In the genomic region with DNA sequence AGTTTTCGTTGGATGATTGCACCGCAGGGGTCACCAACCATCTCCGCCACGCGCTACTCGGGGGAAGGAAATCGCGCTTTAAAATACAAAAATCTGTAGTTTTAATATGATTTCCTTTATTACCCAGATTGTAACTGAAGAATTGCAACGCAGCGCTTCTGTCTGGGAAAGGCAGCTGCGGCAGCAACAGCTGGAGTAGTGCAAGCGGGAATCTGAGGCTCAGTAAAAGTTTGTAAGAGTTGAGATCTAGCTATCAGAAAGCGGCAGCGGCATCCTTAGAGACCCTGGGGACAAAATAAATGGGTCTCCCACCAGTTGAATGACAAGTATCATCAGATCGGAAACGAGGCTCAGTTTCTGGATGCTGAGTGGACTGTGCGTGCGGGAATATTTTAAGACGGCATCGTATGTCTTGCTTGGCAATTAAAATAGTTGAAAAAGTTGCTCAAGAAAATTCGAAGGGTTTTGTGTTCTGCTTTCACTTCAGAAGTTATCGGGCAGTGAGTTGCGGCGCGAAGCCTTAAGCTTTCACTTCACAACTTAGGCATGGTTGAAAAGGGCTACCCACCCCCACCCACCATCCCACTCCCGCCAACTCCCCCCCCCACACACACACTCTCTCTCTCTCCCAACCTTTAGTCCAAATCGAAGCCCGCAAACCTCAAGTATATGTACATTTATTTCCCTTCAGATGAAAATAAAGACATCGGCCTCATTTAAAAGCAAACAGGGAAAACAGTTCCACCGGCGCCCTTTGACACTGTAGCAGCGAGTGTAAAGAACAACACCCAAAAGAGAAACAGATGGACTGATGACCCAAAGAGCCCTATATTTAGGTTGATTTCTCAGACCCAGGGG, we compare ENCODE assay signal across 8 cellular contexts. TPM values are rescaled to one million over a fixed set of nuclear protein-coding genes. Genes with fewer than 3 reads are reported as not detected.
A peak's percentile ranks its signal among the peaks of the same experiment; 100 is the strongest.
DNase-seq lines count a peak whose midpoint lies in the region; ATAC-seq and TF ChIP-seq lines count a peak whose summit lies in the region.

No MANE protein-coding gene starts in this region.

- H3K27me3 Mint-ChIP-seq in CD8-positive, alpha-beta memory T cell = peaks cover 77 to 85% of the 10 kb centered on the region in 2 donors
- peaks cover 33% of the 10 kb centered on the region for H3K27me3 Mint-ChIP-seq in endothelial cell (ENCODE audit: unreplicated experiment)
- peaks cover 52 to 78% of the 10 kb centered on the region in 2 donors for H3K27me3 Mint-ChIP-seq in natural killer cell treated with Interleukin-12 subunit alpha and Interleukin-12 subunit beta and Interleukin-15 and Interleukin-18, amount 100 ng/mL, for 72 hours

- peak in 1 of 5 donors; percentile 7 for DNase-seq in CD8-positive, alpha-beta memory T cell
- DNase-seq in endothelial cell (ENCODE audit: low spot score) (peak; percentile 5), globus pallidus (ENCODE audit: low spot score) (no peak), NCI-H510A (lab: John Stamatoyannopoulos, UW) (no peak), GM13976 (ENCODE audit: low spot score) (no peak)
- no peak for DNase-seq in natural killer cell treated with Interleukin-12 subunit alpha and Interleukin-12 subunit beta and Interleukin-15 and Interleukin-18, amount 100 ng/mL, for 72 hours (ENCODE audit: low spot score)
- DNase-seq in activated CD8-positive, alpha-beta memory T cell treated with anti-CD3 and anti-CD28 coated beads, Interleukin-2, amount 50 U/mL, for 4 hours = no peak

- H3K9me3 ChIP-seq in CD8-positive, alpha-beta memory T cell (ENCODE audit: low read length) = no peaks in the 10 kb centered on the region
- no peaks in the 10 kb centered on the region for H3K9me3 ChIP-seq in OCI-LY3 (ENCODE audit: insufficient read depth, low read length)

- no peaks in the 10 kb centered on the region for H3K36me3 ChIP-seq in CD8-positive, alpha-beta memory T cell (ENCODE audit: insufficient read depth, low read length)
- H3K36me3 ChIP-seq in OCI-LY3 (replicated peaks; ENCODE audit: low read depth, low read length) = no peaks in the 10 kb centered on the region

- peak overlapping the region in 4 of 8 donors; percentile 43 to 66 (median 54) for H3K27ac Mint-ChIP-seq in CD8-positive, alpha-beta memory T cell
- peak overlapping the region; percentile 86 for H3K27ac Mint-ChIP-seq in endothelial cell (ENCODE audit: unreplicated experiment)
- peak overlapping the region in 1 of 2 donors; percentile 61 for H3K27ac Mint-ChIP-seq in natural killer cell treated with Interleukin-12 subunit alpha and Interleukin-12 subunit beta and Interleukin-15 and Interleukin-18, amount 100 ng/mL, for 72 hours

- H3K4me1 ChIP-seq in CD8-positive, alpha-beta memory T cell (ENCODE audit: insufficient read depth, low read length) = peaks cover 39% of the 10 kb centered on the region
- peaks cover 15% of the 10 kb centered on the region for H3K4me1 ChIP-seq in OCI-LY3 (ENCODE audit: low read length)

- no peaks in the 10 kb centered on the region for H3K36me3 Mint-ChIP-seq in CD8-positive, alpha-beta memory T cell
- H3K36me3 Mint-ChIP-seq in endothelial cell (ENCODE audit: low read depth, unreplicated experiment) = peaks cover 32% of the 10 kb centered on the region
- peaks cover 4% of the 10 kb centered on the region for H3K36me3 Mint-ChIP-seq in natural killer cell treated with Interleukin-12 subunit alpha and Interleukin-12 subunit beta and Interleukin-15 and Interleukin-18, amount 100 ng/mL, for 72 hours

- POLR2A ChIA-PET in CD8-positive, alpha-beta memory T cell (lab: Charles Lee) = no interaction called here

- CTCF ChIA-PET in CD8-positive, alpha-beta memory T cell (lab: Charles Lee) = no interaction called here

- H3K4me3 Mint-ChIP-seq in CD8-positive, alpha-beta memory T cell = peak overlapping the region; percentile 83 to 89 (median 86)
- peak overlapping the region; percentile 97 for H3K4me3 Mint-ChIP-seq in endothelial cell (ENCODE audit: unreplicated experiment)
- H3K4me3 Mint-ChIP-seq in natural killer cell treated with Interleukin-12 subunit alpha and Interleukin-12 subunit beta and Interleukin-15 and Interleukin-18, amount 100 ng/mL, for 72 hours = peak overlapping the region; percentile 86

- H3K9ac ChIP-seq in OCI-LY3 (ENCODE audit: low read length) = peak overlapping the region; percentile 73

- no peaks in the 10 kb centered on the region for H3K79me2 ChIP-seq in OCI-LY3 (ENCODE audit: low read length)

- TF ChIP-seq CTCF in OCI-LY3 (IDR thresholded peaks at IDR 0.05; ENCODE audit: low read depth, low read length) (no peak), endothelial cell (IDR thresholded peaks at IDR 0.05; ENCODE audit: unreplicated experiment) (no peak), GM13976 (IDR thresholded peaks at IDR 0.05; ENCODE audit: borderline replicate concordance, control extremely low read depth, extremely low read depth, insufficient read depth, missing control alignments) (no peak)

- H3K27me3 ChIP-seq in CD8-positive, alpha-beta memory T cell (ENCODE audit: insufficient read depth, low read length, poor library complexity, severe bottlenecking) = peaks cover 71% of the 10 kb centered on the region
- H3K27me3 ChIP-seq in OCI-LY3 (ENCODE audit: low read depth, low read length) = peaks cover 35% of the 10 kb centered on the region

- H2AFZ ChIP-seq in OCI-LY3 (ENCODE audit: low read depth, low read length) = 0 out of 2 replicates have a peak overlapping the region, but pooled peaks have one; percentile 50

- peaks cover 39 to 55% (median 49%) of the 10 kb centered on the region in 3 donors for H3K4me1 Mint-ChIP-seq in CD8-positive, alpha-beta memory T cell
- peaks cover 63% of the 10 kb centered on the region for H3K4me1 Mint-ChIP-seq in endothelial cell (ENCODE audit: unreplicated experiment)
- peaks cover 28 to 38% of the 10 kb centered on the region in 2 donors for H3K4me1 Mint-ChIP-seq in natural killer cell treated with Interleukin-12 subunit alpha and Interleukin-12 subunit beta and Interleukin-15 and Interleukin-18, amount 100 ng/mL, for 72 hours (ENCODE audit: low read depth in 2 of 2)

- no peak for ATAC-seq in natural killer cell treated with Interleukin-12 subunit alpha and Interleukin-12 subunit beta and Interleukin-15 and Interleukin-18, amount 100 ng/mL, for 72 hours

- H3K27ac ChIP-seq in CD8-positive, alpha-beta memory T cell (ENCODE audit: low read depth, low read length) = no peak overlapping the region
- H3K27ac ChIP-seq in OCI-LY3 (ENCODE audit: low read length) = no peak overlapping the region

- peak overlapping the region; percentile 64 for H3K4me3 ChIP-seq in CD8-positive, alpha-beta memory T cell (ENCODE audit: low read length)
- peak overlapping the region; percentile 88 for H3K4me3 ChIP-seq in OCI-LY3 (ENCODE audit: low read length)

- in situ Hi-C loops in GM13976 (cut with MboI; ENCODE audit: low sequenced_read_pairs, unreplicated experiment) = loop anchor here (25.0 kb wide), 1 partner anchor 524 kb away; no protein-coding TSS in a partner anchor

- H4K20me1 ChIP-seq in OCI-LY3 (ENCODE audit: insufficient read depth, low read length) = no peaks in the 10 kb centered on the region

- H3K9me3 Mint-ChIP-seq in CD8-positive, alpha-beta memory T cell = peaks cover 0 to 19% (median 10%) of the 10 kb centered on the region in 5 donors
- H3K9me3 Mint-ChIP-seq in endothelial cell (ENCODE audit: unreplicated experiment) = no peaks in the 10 kb centered on the region
- H3K9me3 Mint-ChIP-seq in natural killer cell treated with Interleukin-12 subunit alpha and Interleukin-12 subunit beta and Interleukin-15 and Interleukin-18, amount 100 ng/mL, for 72 hours = no peaks in the 10 kb centered on the region

- H3K4me2 ChIP-seq in OCI-LY3 (ENCODE audit: low read length) = peak overlapping the region; percentile 82

RNA-seq across cellular contexts. Expression of gene MECOM, which starts 2.6 kb away (rescaled TPM):
- not detected for total RNA-seq in CD8-positive, alpha-beta memory T cell
- polyA plus RNA-seq in CD8-positive, alpha-beta memory T cell = not detected
- total RNA-seq in endothelial cell (ENCODE audit: unreplicated experiment) = 164 TPM
- total RNA-seq in natural killer cell treated with Interleukin-12 subunit alpha and Interleukin-12 subunit beta and Interleukin-15 and Interleukin-18, amount 100 ng/mL, for 72 hours = not detected

Comparison
In these comparisons a context has a peak if more than half of its experiments do, and no peak if none do; other contexts are left out.
1. RNA of gene MECOM, which starts 2.6 kb away (total RNA-seq): 164 TPM in endothelial cell (single experiment); not detected in CD8-positive, alpha-beta memory T cell and not detected in natural killer cell treated with Interleukin-12 subunit alpha and Interleukin-12 subunit beta and Interleukin-15 and Interleukin-18, amount 100 ng/mL, for 72 hours; every median in the first group is over 100 times any median in the second.
2. Peak in every context shown above with its lines, with median percentiles within 50 percentile points of each other: H3K4me3 Mint-ChIP-seq.